ENCODE assay signal across 19 cellular contexts in genomic region chr4:24372915-24373314, GRCh38.
DNase-seq lines count a peak whose midpoint lies in the region; ATAC-seq and TF ChIP-seq lines count a peak whose summit lies in the region.
"Had no signal": no experiment of that assay in that cellular context is flagged by ENCODE, and none has a peak within 500 bp of the region (broad histone marks: within the 10 kb centered on the region; RNA-seq: fewer than 3 reads in every experiment).

No MANE protein-coding gene starts in this region.

- TF ChIP-seq POLR2A in heart left ventricle (IDR thresholded peaks at IDR 0.05): no peak
- TF ChIP-seq POLR2A in thyroid gland (IDR thresholded peaks at IDR 0.05): no peak
- TF ChIP-seq POLR2A in vagina (IDR thresholded peaks at IDR 0.05): no peak

- H3K79me2 ChIP-seq in neural progenitor cell (ENCODE audit: low read depth): no peaks in the 10 kb centered on the region

- H3K4me3 ChIP-seq in heart left ventricle (peak overlapping the region in 2 of 12 donors; percentile 5), neural progenitor cell (no peak overlapping the region), thyroid gland (replicated peaks in 1 of 3) (no peak overlapping the region), vagina (no peak overlapping the region)
- H3K4me3 ChIP-seq: GM12878, SJCRH30 had no signal

- H3K36me3 ChIP-seq in heart left ventricle (no peaks in the 10 kb centered on the region), neural progenitor cell (no peaks in the 10 kb centered on the region), thyroid gland (no peaks in the 10 kb centered on the region), vagina (no peaks in the 10 kb centered on the region)
- H3K36me3 ChIP-seq: SJCRH30 had no signal

- H3K9me3 ChIP-seq in heart left ventricle (no peaks in the 10 kb centered on the region), neural progenitor cell (ENCODE audit: low read depth) (no peaks in the 10 kb centered on the region), thyroid gland (no peaks in the 10 kb centered on the region), vagina (no peaks in the 10 kb centered on the region)
- H3K9me3 ChIP-seq: SJCRH30 had no signal

- no peaks in the 10 kb centered on the region for H3K27me3 ChIP-seq in heart left ventricle
- no peaks in the 10 kb centered on the region for H3K27me3 ChIP-seq in neural progenitor cell
- H3K27me3 ChIP-seq in thyroid gland: no peaks in the 10 kb centered on the region
- no peaks in the 10 kb centered on the region for H3K27me3 ChIP-seq in vagina
- H3K27me3 ChIP-seq: SJCRH30 had no signal

- H3K4me2 ChIP-seq in neural progenitor cell: no peak overlapping the region

- no peaks in the 10 kb centered on the region for H4K20me1 ChIP-seq in neural progenitor cell (ENCODE audit: low read depth)

- peaks cover 5% of the 10 kb centered on the region for H3F3A ChIP-seq in neural progenitor cell (ENCODE audit: low read depth)

- H3K4me1 Mint-ChIP-seq in neural progenitor cell: peaks cover 6% of the 10 kb centered on the region
- H3K4me1 Mint-ChIP-seq in natural killer cell treated with Interleukin-12 subunit alpha and Interleukin-12 subunit beta and Interleukin-15 and Interleukin-18, amount 100 ng/mL, for 72 hours (ENCODE audit: low read depth in 2 of 2): no peaks in the 10 kb centered on the region
- H3K4me1 Mint-ChIP-seq: CD4-positive, CD25-positive, alpha-beta regulatory T cell had no signal

- TF ChIP-seq CTCF in heart left ventricle (IDR thresholded peaks at IDR 0.05) (no peak), neural progenitor cell (IDR thresholded peaks at IDR 0.05) (no peak), thyroid gland (IDR thresholded peaks at IDR 0.05) (no peak), vagina (IDR thresholded peaks at IDR 0.05) (no peak)

- WGBS in heart left ventricle, 4 donors: 51 to 66% (median 59%) methylated on average over 9 of the region's 9 CpGs
- WGBS in thyroid gland, 2 donors: 68 to 72% methylated on average over 9 of the region's 9 CpGs

- H3K4me3 Mint-ChIP-seq in neural progenitor cell: no peak overlapping the region
- no peak overlapping the region for H3K4me3 Mint-ChIP-seq in natural killer cell treated with Interleukin-12 subunit alpha and Interleukin-12 subunit beta and Interleukin-15 and Interleukin-18, amount 100 ng/mL, for 72 hours
- H3K4me3 Mint-ChIP-seq: CD4-positive, CD25-positive, alpha-beta regulatory T cell had no signal

- peak overlapping the region; percentile 48 for H3K27ac Mint-ChIP-seq in neural progenitor cell
- H3K27ac Mint-ChIP-seq in natural killer cell treated with Interleukin-12 subunit alpha and Interleukin-12 subunit beta and Interleukin-15 and Interleukin-18, amount 100 ng/mL, for 72 hours: no peak overlapping the region
- H3K27ac Mint-ChIP-seq: CD4-positive, CD25-positive, alpha-beta regulatory T cell had no signal

- no peaks in the 10 kb centered on the region for H3K27me3 Mint-ChIP-seq in neural progenitor cell (ENCODE audit: insufficient read depth, low read depth)
- H3K27me3 Mint-ChIP-seq in natural killer cell treated with Interleukin-12 subunit alpha and Interleukin-12 subunit beta and Interleukin-15 and Interleukin-18, amount 100 ng/mL, for 72 hours: no peaks in the 10 kb centered on the region
- H3K27me3 Mint-ChIP-seq: CD4-positive, CD25-positive, alpha-beta regulatory T cell had no signal

- no peaks in the 10 kb centered on the region for H3K36me3 Mint-ChIP-seq in neural progenitor cell
- no peaks in the 10 kb centered on the region for H3K36me3 Mint-ChIP-seq in natural killer cell treated with Interleukin-12 subunit alpha and Interleukin-12 subunit beta and Interleukin-15 and Interleukin-18, amount 100 ng/mL, for 72 hours
- H3K36me3 Mint-ChIP-seq: CD4-positive, CD25-positive, alpha-beta regulatory T cell had no signal

- H3K9me3 Mint-ChIP-seq in neural progenitor cell: peaks cover 2% of the 10 kb centered on the region
- peaks cover 4% of the 10 kb centered on the region for H3K9me3 Mint-ChIP-seq in natural killer cell treated with Interleukin-12 subunit alpha and Interleukin-12 subunit beta and Interleukin-15 and Interleukin-18, amount 100 ng/mL, for 72 hours

- ATAC-seq in heart left ventricle: peak; percentile 15 to 50 (median 32)
- no peak for ATAC-seq in natural killer cell treated with Interleukin-12 subunit alpha and Interleukin-12 subunit beta and Interleukin-15 and Interleukin-18, amount 100 ng/mL, for 72 hours
- ATAC-seq: GM12878 had no signal

- H3K27ac ChIP-seq in heart left ventricle (peak overlapping the region in 1 of 12 donors; percentile 10), neural progenitor cell (no peak overlapping the region), thyroid gland (peak overlapping the region in 2 of 3 donors; percentile 25 to 31), vagina (no peak overlapping the region)
- H3K27ac ChIP-seq: RWPE1, SJCRH30 had no signal

- H3K4me1 ChIP-seq in heart left ventricle (peaks cover 0 to 16% (median 0%) of the 10 kb centered on the region in 12 donors), neural progenitor cell (peaks cover 7% of the 10 kb centered on the region), thyroid gland (peaks cover 10 to 23% of the 10 kb centered on the region in 2 donors), vagina (no peaks in the 10 kb centered on the region)
- H3K4me1 ChIP-seq: SJCRH30 had no signal

- H3K9ac ChIP-seq in neural progenitor cell: no peak overlapping the region

- DNase-seq in cerebellar cortex (ENCODE audit: low spot score) (peak; percentile 95), heart left ventricle (no peak), neural progenitor cell (ENCODE audit: low spot score) (no peak), thyroid gland (no peak), vagina (ENCODE audit: extremely low spot score in 2 of 2) (no peak)
- DNase-seq in natural killer cell treated with Interleukin-12 subunit alpha and Interleukin-12 subunit beta and Interleukin-15 and Interleukin-18, amount 100 ng/mL, for 72 hours (ENCODE audit: low spot score): no peak
- no peak for DNase-seq in central memory CD4-positive, alpha-beta T cell
- DNase-seq: CD4-positive, CD25-positive, alpha-beta regulatory T cell; DMS 273 treated with DMSO at 0.1 percent for 48 hours; DMS79 treated with DMSO at 0.1 percent for 48 hours; Karpas-422; NCI-H1694; NCI-H2081; NCI-H2171; NCI-H446 treated with DMSO at 0.1 percent for 48 hours; NCI-H69; SJCRH30 had no signal

- no peak overlapping the region for H2AFZ ChIP-seq in neural progenitor cell (replicated peaks)

- intact Hi-C loops in heart left ventricle (cut with DNase I) (no loop called here), thyroid gland (cut with DNase I) (no loop called here), vagina (cut with DNase I) (no loop called here)

Comparison
In these comparisons a context has a peak if more than half of its experiments do, and no peak if none do; other contexts are left out.
1. ATAC-seq: peak in heart left ventricle (4 of 4); none in natural killer cell treated with Interleukin-12 subunit alpha and Interleukin-12 subunit beta and Interleukin-15 and Interleukin-18, amount 100 ng/mL, for 72 hours (0 of 2).
2. H3K27ac ChIP-seq: peak in thyroid gland (2 of 3); none in neural progenitor cell (single experiment) and vagina (single experiment).